14 cellular contexts compared by ENCODE assay signal in genomic region chr2:211157211-211157610, GRCh38.
DNase-seq lines count a peak whose midpoint lies in the region; ATAC-seq and TF ChIP-seq lines count a peak whose summit lies in the region.
"Had no signal": no experiment of that assay in that cellular context is flagged by ENCODE, and none has a peak within 500 bp of the region (broad histone marks: within the 10 kb centered on the region; RNA-seq: fewer than 3 reads in every experiment).

No MANE protein-coding gene starts in this region.

- peaks cover 5% of the 10 kb centered on the region; the same call in 1 of the 2 replicates for H3K4me1 ChIP-seq in PC-3 (ENCODE audit: insufficient read depth, low read length)
- H3K4me1 ChIP-seq in Karpas-422 (ENCODE audit: low read length), result peaks cover 62% of the 10 kb centered on the region
- H3K4me1 ChIP-seq: A549, HAP-1, SJSA1 had no signal

- H3K27ac Mint-ChIP-seq in activated CD4-positive, alpha-beta memory T cell treated with anti-CD3 and anti-CD28 coated beads, Interleukin-2, amount 10 ng/mL, durations not matched to agents 7 days and 5 days, result no peak overlapping the region
- H3K27ac Mint-ChIP-seq: CD4-positive, CD25-positive, alpha-beta regulatory T cell; GM23338 had no signal

- H3K4me3 Mint-ChIP-seq in activated CD4-positive, alpha-beta memory T cell treated with anti-CD3 and anti-CD28 coated beads, Interleukin-2, amount 10 ng/mL, durations not matched to agents 7 days and 5 days, result no peak overlapping the region
- H3K4me3 Mint-ChIP-seq: CD4-positive, CD25-positive, alpha-beta regulatory T cell; GM23338 had no signal

- POLR2A ChIA-PET in PC-3 (lab: Charles Lee; ENCODE audit: unreplicated experiment), result no interaction called here
- POLR2A ChIA-PET in activated CD4-positive, alpha-beta memory T cell treated with anti-CD3 and anti-CD28 coated beads, Interleukin-2, amount 10 ng/mL, durations not matched to agents 7 days and 5 days (lab: Charles Lee), result no interaction called here

- intact Hi-C loops in PC-3 (cut with micrococcal nuclease), result loop anchor here (5.0 kb wide), 1 partner anchor 495 kb away; no protein-coding TSS in a partner anchor

- H3K79me2 ChIP-seq in PC-3 (ENCODE audit: low read length) (no peaks in the 10 kb centered on the region), Karpas-422 (ENCODE audit: low read length) (no peaks in the 10 kb centered on the region)

- no peaks in the 10 kb centered on the region for H3K9me3 Mint-ChIP-seq in activated CD4-positive, alpha-beta memory T cell treated with anti-CD3 and anti-CD28 coated beads, Interleukin-2, amount 10 ng/mL, durations not matched to agents 7 days and 5 days
- H3K9me3 Mint-ChIP-seq: CD4-positive, CD25-positive, alpha-beta regulatory T cell; GM23338 had no signal

- no peaks in the 10 kb centered on the region for H3K36me3 Mint-ChIP-seq in activated CD4-positive, alpha-beta memory T cell treated with anti-CD3 and anti-CD28 coated beads, Interleukin-2, amount 10 ng/mL, durations not matched to agents 7 days and 5 days (ENCODE audit: low read depth)
- H3K36me3 Mint-ChIP-seq: CD4-positive, CD25-positive, alpha-beta regulatory T cell had no signal

- H4K20me1 ChIP-seq in PC-3 (ENCODE audit: low read length) (no peaks in the 10 kb centered on the region), Karpas-422 (ENCODE audit: insufficient read depth, low read depth, low read length) (no peaks in the 10 kb centered on the region)

- TF ChIP-seq CTCF in PC-3 (conservative IDR thresholded peaks at IDR 0.05; ENCODE audit: low read depth, low read length) (no peak), brain microvascular endothelial cell (IDR thresholded peaks at IDR 0.05; ENCODE audit: low read depth, low read length, missing control alignments) (no peak), fibroblast of pulmonary artery (IDR thresholded peaks at IDR 0.05; ENCODE audit: low read length, missing control alignments) (no peak)

- no TSS peak for BruUV-seq in PC-3 (replicated peaks; lab: Mats Ljungman, UMichigan)

- DNase-seq in PC-3 (peak; percentile 30), brain microvascular endothelial cell (no peak), fibroblast of pulmonary artery (ENCODE audit: low read depth) (peak; percentile 35), Karpas-422 (no peak), NCI-H69 (lab: John Stamatoyannopoulos, UW) (no peak)
- DNase-seq in activated CD4-positive, alpha-beta memory T cell treated with anti-CD3 and anti-CD28 coated beads, Interleukin-2, amount 10 ng/mL, durations not matched to agents 7 days and 5 days, result no peak

- peaks cover 2% of the 10 kb centered on the region for H3K27me3 Mint-ChIP-seq in activated CD4-positive, alpha-beta memory T cell treated with anti-CD3 and anti-CD28 coated beads, Interleukin-2, amount 10 ng/mL, durations not matched to agents 7 days and 5 days
- H3K27me3 Mint-ChIP-seq: CD4-positive, CD25-positive, alpha-beta regulatory T cell had no signal

- H3F3A ChIP-seq in PC-3 (ENCODE audit: low read length, unreplicated experiment), result no peaks in the 10 kb centered on the region

- H3K4me1 Mint-ChIP-seq in activated CD4-positive, alpha-beta memory T cell treated with anti-CD3 and anti-CD28 coated beads, Interleukin-2, amount 10 ng/mL, durations not matched to agents 7 days and 5 days, result no peaks in the 10 kb centered on the region
- H3K4me1 Mint-ChIP-seq: CD4-positive, CD25-positive, alpha-beta regulatory T cell; GM23338 had no signal

- no peak overlapping the region for H3K4me3 ChIP-seq in PC-3 (ENCODE audit: low read length)
- H3K4me3 ChIP-seq in brain microvascular endothelial cell (ENCODE audit: low read depth, low read length), result no peak overlapping the region
- H3K4me3 ChIP-seq in fibroblast of pulmonary artery (replicated peaks; ENCODE audit: low read depth, low read length), result no peak overlapping the region
- H3K4me3 ChIP-seq in Karpas-422 (ENCODE audit: low read length), result no peak overlapping the region
- H3K4me3 ChIP-seq: A549, GM12878, GM23338, HAP-1, SJSA1 had no signal

- CTCF ChIA-PET in PC-3 (lab: Charles Lee), result interaction anchor here (0.6 to 1.0 kb wide), 4 partner anchors 25 to 961 kb away, joined by 3 to 14 read pairs (median 4); no protein-coding TSS in a partner anchor
- CTCF ChIA-PET in activated CD4-positive, alpha-beta memory T cell treated with anti-CD3 and anti-CD28 coated beads, Interleukin-2, amount 10 ng/mL, durations not matched to agents 7 days and 5 days (lab: Charles Lee), result interaction anchor here (0.6 to 1.0 kb wide), 4 partner anchors 9 to 907 kb away, joined by 3 to 7 read pairs (median 4); no protein-coding TSS in a partner anchor

- H2AFZ ChIP-seq in PC-3 (ENCODE audit: low read length), result no peak overlapping the region
- no peak overlapping the region for H2AFZ ChIP-seq in Karpas-422 (ENCODE audit: low read length)
- H2AFZ ChIP-seq: GM23338 had no signal

- no peak overlapping the region for H3K4me2 ChIP-seq in PC-3 (ENCODE audit: low read length)
- no peak overlapping the region for H3K4me2 ChIP-seq in Karpas-422 (ENCODE audit: low read depth, low read length, poor library complexity, severe bottlenecking)
- H3K4me2 ChIP-seq: A549, GM23338, KMS-11 had no signal

- H3K27ac ChIP-seq in PC-3 (ENCODE audit: low read length), result no peak overlapping the region
- peak overlapping the region; percentile 28 for H3K27ac ChIP-seq in brain microvascular endothelial cell
- no peak overlapping the region; the same call in 1 of the 2 replicates for H3K27ac ChIP-seq in Karpas-422 (ENCODE audit: low read length)
- H3K27ac ChIP-seq: A549, KMS-11, SJSA1 had no signal

- H3K9me2 ChIP-seq in PC-3 (replicated peaks; ENCODE audit: low read length), result no peaks in the 10 kb centered on the region
- no peaks in the 10 kb centered on the region for H3K9me2 ChIP-seq in Karpas-422 (replicated peaks; ENCODE audit: insufficient read depth, low read length)

- H3K27me3 ChIP-seq in PC-3 (ENCODE audit: low read length) (no peaks in the 10 kb centered on the region), brain microvascular endothelial cell (replicated peaks) (no peaks in the 10 kb centered on the region), Karpas-422 (ENCODE audit: low read length) (no peaks in the 10 kb centered on the region)
- H3K27me3 ChIP-seq: SJSA1 had no signal

- H3K36me3 ChIP-seq in PC-3 (ENCODE audit: low read depth, low read length) (no peaks in the 10 kb centered on the region), brain microvascular endothelial cell (replicated peaks) (no peaks in the 10 kb centered on the region), Karpas-422 (ENCODE audit: insufficient read depth, low read length) (no peaks in the 10 kb centered on the region)
- H3K36me3 ChIP-seq: HAP-1, SJSA1 had no signal

- ATAC-seq in PC-3 (no peak), HG02571 (IDR thresholded peaks at IDR 0.05; ENCODE audit: unreplicated experiment) (no peak)

- no peak overlapping the region for H3K9ac ChIP-seq in PC-3 (ENCODE audit: low read length)
- H3K9ac ChIP-seq in Karpas-422 (ENCODE audit: low read length), result no peak overlapping the region
- H3K9ac ChIP-seq: KMS-11 had no signal

- no peaks in the 10 kb centered on the region for H3K9me3 ChIP-seq in PC-3 (ENCODE audit: low read length)
- no peaks in the 10 kb centered on the region for H3K9me3 ChIP-seq in Karpas-422 (ENCODE audit: low read length)
- H3K9me3 ChIP-seq: A549, HAP-1, SJSA1 had no signal

- in situ Hi-C loops in brain microvascular endothelial cell (cut with HindIII; ENCODE audit: low pct_ligation_motif_present, low sequenced_read_pairs), result no loop called here

Comparison
In these comparisons a context has a peak if more than half of its experiments do, and no peak if none do; other contexts are left out.
1. DNase-seq: peak in PC-3 (single experiment) and fibroblast of pulmonary artery (single experiment); none in brain microvascular endothelial cell (single experiment), Karpas-422 (single experiment), NCI-H69 (single experiment) and activated CD4-positive, alpha-beta memory T cell treated with anti-CD3 and anti-CD28 coated beads, Interleukin-2, amount 10 ng/mL, durations not matched to agents 7 days and 5 days (single experiment).